In the genomic region with DNA sequence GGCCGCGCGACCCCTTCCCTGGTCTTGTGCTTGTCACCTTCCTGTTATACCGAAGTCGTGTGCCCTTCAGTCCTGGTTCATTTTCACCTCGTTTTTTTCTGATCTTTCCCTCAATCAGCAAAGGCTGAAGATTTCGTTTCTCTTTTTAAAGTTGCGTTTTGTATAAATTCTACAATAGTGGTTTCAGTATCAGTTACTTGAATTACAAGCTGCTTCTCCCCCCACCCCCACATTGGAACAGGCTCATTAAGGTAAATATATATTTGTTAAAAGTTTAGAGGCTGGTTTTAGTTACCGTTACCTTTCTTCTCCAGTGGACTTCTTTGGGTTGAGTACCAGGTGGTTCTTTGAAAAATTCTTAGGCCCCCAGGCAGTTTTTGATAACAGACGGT, we compare ENCODE assay signal across 8 cellular contexts. TPM values are rescaled to one million over a fixed set of nuclear protein-coding genes. Genes with fewer than 3 reads are reported as not detected.
DNase-seq lines count a peak whose midpoint lies in the region; ATAC-seq, FAIRE-seq and TF ChIP-seq lines count a peak whose summit lies in the region.

No MANE protein-coding gene starts in this region.

- DNase-seq in A549 (ENCODE audit: low read depth in 1 of 2, low spot score in 1 of 2): no peak
- DNase-seq in transverse colon: no peak
- no peak for DNase-seq in KG1 (lab: John Stamatoyannopoulos, UW)
- no peak for DNase-seq in activated CD8-positive, alpha-beta memory T cell treated with anti-CD3 and anti-CD28 coated beads for 24 hours

- H3K27ac ChIP-seq in A549 (peak overlapping the region; percentile 92 to 96), layer of hippocampus (ENCODE audit: low read depth, low read length) (peak overlapping the region; percentile 95), transverse colon (peak overlapping the region; percentile 99 to 100 (median 99))

- peak overlapping the region; percentile 85 for H3K4me3 ChIP-seq in A549
- H3K4me3 ChIP-seq in transverse colon: peak overlapping the region; percentile 83 to 100 (median 94)

- TF ChIP-seq POLR2A in A549 (IDR thresholded peaks at IDR 0.05; ENCODE audit: low read length): no peak
- TF ChIP-seq POLR2A in transverse colon (IDR thresholded peaks at IDR 0.05): no peak

- peaks cover 64% of the 10 kb centered on the region for H3K4me1 Mint-ChIP-seq in activated naive CD4-positive, alpha-beta T cell treated with anti-CD3 and anti-CD28 coated beads, Interleukin-2, amount 50 U/mL, for 24 hours

- POLR2A ChIA-PET in A549 (lab: Yijun Ruan, JAX): no interaction called here

- H3K27ac Mint-ChIP-seq in activated naive CD4-positive, alpha-beta T cell treated with anti-CD3 and anti-CD28 coated beads, Interleukin-2, amount 50 U/mL, for 24 hours: peak overlapping the region; percentile 98

- peaks cover 10% of the 10 kb centered on the region for H3K36me3 Mint-ChIP-seq in activated naive CD4-positive, alpha-beta T cell treated with anti-CD3 and anti-CD28 coated beads, Interleukin-2, amount 50 U/mL, for 24 hours

- H3K27me3 Mint-ChIP-seq in activated naive CD4-positive, alpha-beta T cell treated with anti-CD3 and anti-CD28 coated beads, Interleukin-2, amount 50 U/mL, for 24 hours: no peaks in the 10 kb centered on the region

- no peak for ATAC-seq in A549
- peak; percentile 14 for ATAC-seq in GM21447 (IDR thresholded peaks at IDR 0.05; ENCODE audit: unreplicated experiment)
- no peak for ATAC-seq in GM18907 (IDR thresholded peaks at IDR 0.05; ENCODE audit: unreplicated experiment)

- H3K4me1 ChIP-seq in A549 (peaks cover 24% of the 10 kb centered on the region), transverse colon (peaks cover 9 to 45% (median 16%) of the 10 kb centered on the region in 4 donors)

- no peak for TF ChIP-seq CTCF in A549 (IDR thresholded peaks at IDR 0.05)
- TF ChIP-seq CTCF in transverse colon (IDR thresholded peaks at IDR 0.05): no peak

- H3K4me2 ChIP-seq in A549: peak overlapping the region; percentile 87

- no peak for TF ChIP-seq EP300 in A549 (IDR thresholded peaks at IDR 0.05)
- no peak for TF ChIP-seq EP300 in transverse colon (IDR thresholded peaks at IDR 0.05; ENCODE audit: low read depth)

- WGBS in A549 (ENCODE audit: missing lambda C conversion rate): 2% methylated on average over 10 of the region's 10 CpGs
- 2 to 4% methylated on average over 5 to 10 of the region's 10 CpGs for WGBS in transverse colon (ENCODE audit: low coverage in 1 of 2), 2 donors

- H3K4me3 Mint-ChIP-seq in activated naive CD4-positive, alpha-beta T cell treated with anti-CD3 and anti-CD28 coated beads, Interleukin-2, amount 50 U/mL, for 24 hours: peak overlapping the region; percentile 93

- no peak for FAIRE-seq in A549 (lab: Jason Lieb, UNC)

- no peaks in the 10 kb centered on the region for H3K27me3 ChIP-seq in layer of hippocampus (ENCODE audit: control insufficient read depth, insufficient read depth, low read length)
- H3K27me3 ChIP-seq in transverse colon: no peaks in the 10 kb centered on the region

- intact Hi-C loops in transverse colon (cut with DNase I; ENCODE audit: low total_unique reads): loop anchor here (5.0 kb wide), 1 partner anchor 89 kb away; no protein-coding TSS in a partner anchor

- CTCF ChIA-PET in A549 (lab: Yijun Ruan, JAX): interaction anchor here (0.6 to 1.5 kb wide), 5 partner anchors 62 to 354 kb away, joined by 3 to 12 read pairs (median 4); no protein-coding TSS in a partner anchor

- no peaks in the 10 kb centered on the region for H3K9me3 Mint-ChIP-seq in activated naive CD4-positive, alpha-beta T cell treated with anti-CD3 and anti-CD28 coated beads, Interleukin-2, amount 50 U/mL, for 24 hours

- peaks cover 0 to 5% (median 1%) of the 10 kb centered on the region in 4 donors for H3K36me3 ChIP-seq in transverse colon

- in situ Hi-C loops in transverse colon (cut with MboI; ENCODE audit: low pct_ligation_motif_present in 1 of 4, low pct_unique_long_range_greater_than_20kb in 1 of 4, low sequenced_read_pairs in 3 of 4): loop anchor here in 1 of 4 donors (25.0 kb wide), 1 partner anchor 349 kb away; no protein-coding TSS in a partner anchor

- no peaks in the 10 kb centered on the region for H3K9me3 ChIP-seq in A549
- peaks cover 0 to 7% of the 10 kb centered on the region in 2 donors for H3K9me3 ChIP-seq in transverse colon

- TF ChIP-seq RAD21 in A549 (conservative IDR thresholded peaks at IDR 0.05 in 1 of 2, IDR thresholded peaks at IDR 0.05 in 1 of 2): no peak

TF ChIP-seq in A549, 52 proteins besides CTCF, POLR2A, EP300 and RAD21:
- TF ChIP-seq FOSB (CRISPR knock-in tag; IDR thresholded peaks at IDR 0.05) (no peak), HOXB13 (CRISPR knock-in tag; IDR thresholded peaks at IDR 0.05; ENCODE audit: low read depth) (no peak), RCOR1 (IDR thresholded peaks at IDR 0.05; ENCODE audit: low read depth, low read length) (no peak), SREBF2 (IDR thresholded peaks at IDR 0.05) (no peak), FOSL2 (IDR thresholded peaks at IDR 0.05) (no peak), FOSL2 (CRISPR knock-in tag; IDR thresholded peaks at IDR 0.05) (no peak), JUN (IDR thresholded peaks at IDR 0.05) (no peak), NFE2L2 (conservative IDR thresholded peaks at IDR 0.05; ENCODE audit: low read length) (no peak), MYC (IDR thresholded peaks at IDR 0.05; ENCODE audit: borderline replicate concordance, low read length) (no peak)
- TF ChIP-seq, protein P1, sequence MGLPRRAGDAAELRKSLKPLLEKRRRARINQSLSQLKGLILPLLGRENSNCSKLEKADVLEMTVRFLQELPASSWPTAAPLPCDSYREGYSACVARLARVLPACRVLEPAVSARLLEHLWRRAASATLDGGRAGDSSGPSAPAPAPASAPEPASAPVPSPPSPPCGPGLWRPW (IDR thresholded peaks at IDR 0.05): no peak
- TF ChIP-seq, protein P2, sequence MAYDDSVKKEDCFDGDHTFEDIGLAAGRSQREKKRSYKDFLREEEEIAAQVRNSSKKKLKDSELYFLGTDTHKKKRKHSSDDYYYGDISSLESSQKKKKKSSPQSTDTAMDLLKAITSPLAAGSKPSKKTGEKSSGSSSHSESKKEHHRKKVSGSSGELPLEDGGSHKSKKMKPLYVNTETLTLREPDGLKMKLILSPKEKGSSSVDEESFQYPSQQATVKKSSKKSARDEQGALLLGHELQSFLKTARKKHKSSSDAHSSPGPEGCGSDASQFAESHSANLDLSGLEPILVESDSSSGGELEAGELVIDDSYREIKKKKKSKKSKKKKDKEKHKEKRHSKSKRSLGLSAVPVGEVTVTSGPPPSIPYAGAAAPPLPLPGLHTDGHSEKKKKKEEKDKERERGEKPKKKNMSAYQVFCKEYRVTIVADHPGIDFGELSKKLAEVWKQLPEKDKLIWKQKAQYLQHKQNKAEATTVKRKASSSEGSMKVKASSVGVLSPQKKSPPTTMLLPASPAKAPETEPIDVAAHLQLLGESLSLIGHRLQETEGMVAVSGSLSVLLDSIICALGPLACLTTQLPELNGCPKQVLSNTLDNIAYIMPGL (CRISPR knock-in tag; IDR thresholded peaks at IDR 0.05; ENCODE audit: borderline replicate concordance): no peak

RNA-seq across cellular contexts. Expression of a gene that starts 0.9 kb away (rescaled TPM):
- polyA plus RNA-seq in A549 (2011; rRNA removed): 179 and 450 TPM in 2 replicates
- 41.4 and 61.8 TPM in 2 replicates for polyA plus RNA-seq in A549 (2012; cell fraction: cytosol; rRNA removed)
- polyA plus RNA-seq in A549 (2012; cell fraction: nucleus; rRNA removed): 12.9 and 27.8 TPM in 2 replicates
- polyA plus RNA-seq in A549 (2017; fragmentation: RNase III; extraction: RNeasy Plus Mini Kit Qiagen cat#74134 plus additional on column Dnase treatment): 190 to 208 TPM (median 197 TPM) in 3 replicates
- polyA minus RNA-seq in A549 (2011; rRNA and poly(A)+ RNA removed): 15.5 and 17.4 TPM in 2 replicates
- total RNA-seq in transverse colon: 100 to 1,000 TPM in 1 of 4 donors, 10 to 100 TPM in 3; 30.3 to 126 (median 78.8) TPM
